Comparison of ENCODE assay signal across 8 cellular contexts in genomic region chr1:149962039-149962647, GRCh38. TPM values are rescaled to one million over a fixed set of nuclear protein-coding genes. Genes with fewer than 3 reads are reported as not detected.
DNase-seq lines count a peak whose midpoint lies in the region; ATAC-seq and TF ChIP-seq lines count a peak whose summit lies in the region.

No MANE protein-coding gene starts in this region.

- DNase-seq in CD8-positive, alpha-beta T cell: peak in 5 of 7 experiments; percentile 21 to 51 (median 34)
- DNase-seq in HEK293T (ENCODE audit: extremely low spot score) (peak; percentile 71), NCI-H446 (lab: John Stamatoyannopoulos, UW) (peak; percentile 39 to 63), endothelial cell (ENCODE audit: low spot score) (peak; percentile 57), mesothelial cell of epicardium (ENCODE audit: low spot score in 2 of 2, unreplicated experiment in 2 of 2) (no peak), thoracic aorta (ENCODE audit: low spot score) (no peak), GM19240 (ENCODE audit: insufficient read length, low spot score) (no peak)
- peak; percentile 84 for DNase-seq in activated CD4-positive, alpha-beta T cell treated with anti-CD3 and anti-CD28 coated beads, Interleukin-2, amount 10 ng/mL, durations not matched to agents 24 days and 14 days

- CTCF ChIA-PET in CD8-positive, alpha-beta T cell (lab: Charles Lee): interaction anchor here (0.6 to 3.1 kb wide), 36 partner anchors 8 to 536 kb away, joined by 3 to 33 read pairs (median 4); no protein-coding TSS in a partner anchor
- CTCF ChIA-PET in HEK293T (lab: Yijun Ruan, JAX): interaction anchor here (0.6 to 1.4 kb wide), 9 partner anchors 20 to 216 kb away, joined by 3 to 7 read pairs (median 4); no protein-coding TSS in a partner anchor

- H3K36me3 ChIP-seq in CD8-positive, alpha-beta T cell (ENCODE audit: insufficient read depth, low read length): peaks cover 8% of the 10 kb centered on the region
- peaks cover 22% of the 10 kb centered on the region for H3K36me3 ChIP-seq in thoracic aorta

- peaks cover 9% of the 10 kb centered on the region for H3K4me1 Mint-ChIP-seq in CD8-positive, alpha-beta T cell (ENCODE audit: low read depth)
- H3K4me1 Mint-ChIP-seq in activated CD4-positive, alpha-beta T cell treated with anti-CD3 and anti-CD28 coated beads, Interleukin-2, amount 10 ng/mL, durations not matched to agents 24 days and 14 days: peaks cover 18% of the 10 kb centered on the region
- H3K4me1 Mint-ChIP-seq in endothelial cell (ENCODE audit: unreplicated experiment) (peaks cover 9% of the 10 kb centered on the region), mesothelial cell of epicardium (no peaks in the 10 kb centered on the region)

- no peak overlapping the region for H3K27ac ChIP-seq in CD8-positive, alpha-beta T cell (ENCODE audit: low read depth, low read length)
- H3K27ac ChIP-seq in thoracic aorta: peak overlapping the region; percentile 4 to 41

- intact Hi-C loops in CD8-positive, alpha-beta T cell (cut with DNase I, micrococcal nuclease): loop anchor here (1.0 to 5.0 kb wide), 7 partner anchors 34 to 225 kb away; partner anchors contain the start of gene VPS45 (in 1 of the 2)
- intact Hi-C loops in activated CD4-positive, alpha-beta T cell treated with anti-CD3 and anti-CD28 coated beads, Interleukin-2, amount 10 ng/mL, durations not matched to agents 24 days and 14 days (cut with micrococcal nuclease): loop anchor here (1.0 to 10.0 kb wide), 3 partner anchors 35 to 203 kb away; no protein-coding TSS in a partner anchor

- no peak overlapping the region for H3K4me3 ChIP-seq in CD8-positive, alpha-beta T cell (ENCODE audit: low read depth, low read length)
- no peak overlapping the region for H3K4me3 ChIP-seq in thoracic aorta

- peaks cover 48% of the 10 kb centered on the region for H3K36me3 Mint-ChIP-seq in CD8-positive, alpha-beta T cell
- peaks cover 55% of the 10 kb centered on the region for H3K36me3 Mint-ChIP-seq in activated CD4-positive, alpha-beta T cell treated with anti-CD3 and anti-CD28 coated beads, Interleukin-2, amount 10 ng/mL, durations not matched to agents 24 days and 14 days (ENCODE audit: low read depth)
- H3K36me3 Mint-ChIP-seq in endothelial cell (ENCODE audit: low read depth, unreplicated experiment): peaks cover 44% of the 10 kb centered on the region
- H3K36me3 Mint-ChIP-seq in mesothelial cell of epicardium: peaks cover 60% of the 10 kb centered on the region

- H3K4me3 Mint-ChIP-seq in CD8-positive, alpha-beta T cell: no peak overlapping the region
- H3K4me3 Mint-ChIP-seq in activated CD4-positive, alpha-beta T cell treated with anti-CD3 and anti-CD28 coated beads, Interleukin-2, amount 10 ng/mL, durations not matched to agents 24 days and 14 days: no peak overlapping the region
- H3K4me3 Mint-ChIP-seq in endothelial cell (ENCODE audit: unreplicated experiment) (no peak overlapping the region), mesothelial cell of epicardium (no peak overlapping the region)

- H3K4me1 ChIP-seq in CD8-positive, alpha-beta T cell (ENCODE audit: insufficient read depth, low read length): no peaks in the 10 kb centered on the region
- peaks cover 3 to 26% of the 10 kb centered on the region in 2 donors for H3K4me1 ChIP-seq in thoracic aorta (ENCODE audit: control insufficient read depth in 1 of 2, low read depth in 2 of 2)

- no peaks in the 10 kb centered on the region for H3K27me3 ChIP-seq in CD8-positive, alpha-beta T cell (ENCODE audit: insufficient read depth, low read length)
- H3K27me3 ChIP-seq in thoracic aorta (replicated peaks; ENCODE audit: insufficient read depth): no peaks in the 10 kb centered on the region

- TF ChIP-seq CTCF in CD8-positive, alpha-beta T cell (IDR thresholded peaks at IDR 0.05): peak; percentile 82
- peak; percentile 79 for TF ChIP-seq CTCF in endothelial cell (IDR thresholded peaks at IDR 0.05; ENCODE audit: unreplicated experiment)
- TF ChIP-seq CTCF in mesothelial cell of epicardium (IDR thresholded peaks at IDR 0.05; ENCODE audit: unreplicated experiment): peak; percentile 74
- TF ChIP-seq CTCF in thoracic aorta (IDR thresholded peaks at IDR 0.05): peak; percentile 85

- peak; percentile 83 for ATAC-seq in CD8-positive, alpha-beta T cell
- ATAC-seq in thoracic aorta (ENCODE audit: insufficient number of reproducible peaks, low FRiP score, low read depth): no peak

- POLR2A ChIA-PET in CD8-positive, alpha-beta T cell (lab: Charles Lee): interaction anchor here (0.7 to 0.9 kb wide), 2 partner anchors 76 to 88 kb away, joined by 3 read pairs; no protein-coding TSS in a partner anchor
- POLR2A ChIA-PET in HEK293T (lab: Yijun Ruan, JAX): interaction anchor here (1.4 kb wide), 1 partner anchor 75 kb away, joined by 7 read pairs; a partner anchor contains a TSS

- no peaks in the 10 kb centered on the region for H3K9me3 ChIP-seq in CD8-positive, alpha-beta T cell (ENCODE audit: low read length)
- H3K9me3 ChIP-seq in thoracic aorta: no peaks in the 10 kb centered on the region

- H3K27me3 Mint-ChIP-seq in CD8-positive, alpha-beta T cell (ENCODE audit: low read depth): no peaks in the 10 kb centered on the region
- H3K27me3 Mint-ChIP-seq in activated CD4-positive, alpha-beta T cell treated with anti-CD3 and anti-CD28 coated beads, Interleukin-2, amount 10 ng/mL, durations not matched to agents 24 days and 14 days: no peaks in the 10 kb centered on the region
- peaks cover 5% of the 10 kb centered on the region for H3K27me3 Mint-ChIP-seq in endothelial cell (ENCODE audit: unreplicated experiment)
- H3K27me3 Mint-ChIP-seq in mesothelial cell of epicardium (ENCODE audit: low read depth): no peaks in the 10 kb centered on the region

- H3K27ac Mint-ChIP-seq in CD8-positive, alpha-beta T cell: no peak overlapping the region
- H3K27ac Mint-ChIP-seq in activated CD4-positive, alpha-beta T cell treated with anti-CD3 and anti-CD28 coated beads, Interleukin-2, amount 10 ng/mL, durations not matched to agents 24 days and 14 days: no peak overlapping the region
- H3K27ac Mint-ChIP-seq in endothelial cell (ENCODE audit: unreplicated experiment) (peak overlapping the region; percentile 70), mesothelial cell of epicardium (peak overlapping the region; percentile 60)

- H3K9me3 Mint-ChIP-seq in CD8-positive, alpha-beta T cell: no peaks in the 10 kb centered on the region
- H3K9me3 Mint-ChIP-seq in activated CD4-positive, alpha-beta T cell treated with anti-CD3 and anti-CD28 coated beads, Interleukin-2, amount 10 ng/mL, durations not matched to agents 24 days and 14 days: no peaks in the 10 kb centered on the region
- H3K9me3 Mint-ChIP-seq in endothelial cell (ENCODE audit: unreplicated experiment) (peaks cover 3% of the 10 kb centered on the region), mesothelial cell of epicardium (peaks cover 4% of the 10 kb centered on the region)

TF ChIP-seq in HEK293T, 16 proteins besides CTCF, POLR2A, EP300 and RAD21:
- no peak for TF ChIP-seq NFRKB (IDR thresholded peaks at IDR 0.05)
- TF ChIP-seq L3MBTL2 (conservative IDR thresholded peaks at IDR 0.05): no peak
- TF ChIP-seq CTBP1 (IDR thresholded peaks at IDR 0.05; ENCODE audit: borderline replicate concordance): no peak
- TF ChIP-seq ELF4 (IDR thresholded peaks at IDR 0.05): no peak
- TF ChIP-seq SUZ12 (IDR thresholded peaks at IDR 0.05): no peak
- TF ChIP-seq LEF1 (IDR thresholded peaks at IDR 0.05; ENCODE audit: borderline replicate concordance): no peak
- TF ChIP-seq FOXM1 (IDR thresholded peaks at IDR 0.05; ENCODE audit: borderline replicate concordance): no peak
- no peak for TF ChIP-seq ARNT (IDR thresholded peaks at IDR 0.05)
- no peak for TF ChIP-seq PKNOX1 (IDR thresholded peaks at IDR 0.05)
- no peak for TF ChIP-seq FOXK2 (IDR thresholded peaks at IDR 0.05)
- no peak for TF ChIP-seq TARDBP (IDR thresholded peaks at IDR 0.05)
TF ChIP-seq in HEK293T: peak in this region for 0.

RNA-seq across cellular contexts. Expression of gene MTMR11, which starts 25.5 kb away (rescaled TPM):
- under 1 TPM in 1 of 2 experiments, not detected in 1; 0.14 TPM for total RNA-seq in CD8-positive, alpha-beta T cell
- 5.8 and 6.1 TPM in 2 replicates for total RNA-seq in activated CD4-positive, alpha-beta T cell treated with anti-CD3 and anti-CD28 coated beads, Interleukin-2, amount 10 ng/mL, durations not matched to agents 24 days and 14 days
- total RNA-seq in endothelial cell (ENCODE audit: unreplicated experiment): 10.3 TPM
- total RNA-seq in mesothelial cell of epicardium: 35.1 to 39.3 TPM (median 37.4 TPM) in 3 replicates
- 10 to 100 TPM; 50.8 to 53.7 TPM for total RNA-seq in thoracic aorta

RNA-seq across cellular contexts. Expression of gene SF3B4, which starts 34.5 kb away (rescaled TPM):
- total RNA-seq in CD8-positive, alpha-beta T cell: 10 to 100 TPM; 52.0 to 59.1 TPM
- total RNA-seq in activated CD4-positive, alpha-beta T cell treated with anti-CD3 and anti-CD28 coated beads, Interleukin-2, amount 10 ng/mL, durations not matched to agents 24 days and 14 days: 124 and 131 TPM in 2 replicates
- total RNA-seq in endothelial cell (ENCODE audit: unreplicated experiment) (108 TPM), mesothelial cell of epicardium (68.7 to 72.8 TPM (median 69.2 TPM) in 3 replicates), thoracic aorta (10 to 100 TPM; 14.5 to 15.4 TPM)

RNA-seq across cellular contexts. Expression of gene SV2A, which starts 44.5 kb away (rescaled TPM):
- total RNA-seq in CD8-positive, alpha-beta T cell: 1 to 10 TPM; 2.9 to 3.3 TPM
- total RNA-seq in activated CD4-positive, alpha-beta T cell treated with anti-CD3 and anti-CD28 coated beads, Interleukin-2, amount 10 ng/mL, durations not matched to agents 24 days and 14 days: 18.0 and 18.9 TPM in 2 replicates
- total RNA-seq in endothelial cell (ENCODE audit: unreplicated experiment): 12.7 TPM
- total RNA-seq in mesothelial cell of epicardium: 19.1 to 20.3 TPM (median 19.6 TPM) in 3 replicates
- 10 to 100 TPM; 22.7 to 24.3 TPM for total RNA-seq in thoracic aorta

RNA-seq across cellular contexts. Expression of gene OTUD7B, which starts 48.4 kb away (rescaled TPM):
- total RNA-seq in CD8-positive, alpha-beta T cell: 1 to 10 TPM; 2.1 to 2.2 TPM
- total RNA-seq in activated CD4-positive, alpha-beta T cell treated with anti-CD3 and anti-CD28 coated beads, Interleukin-2, amount 10 ng/mL, durations not matched to agents 24 days and 14 days: 36.1 and 38.8 TPM in 2 replicates
- total RNA-seq in endothelial cell (ENCODE audit: unreplicated experiment) (20.4 TPM), mesothelial cell of epicardium (48.5 to 50.7 TPM (median 48.9 TPM) in 3 replicates), thoracic aorta (10 to 100 TPM; 29.9 to 30.6 TPM)

Comparison
In these comparisons a context has a peak if more than half of its experiments do, and no peak if none do; other contexts are left out.
1. DNase-seq: peak in CD8-positive, alpha-beta T cell (5 of 7), HEK293T (single experiment), NCI-H446 (2 of 2), activated CD4-positive, alpha-beta T cell treated with anti-CD3 and anti-CD28 coated beads, Interleukin-2, amount 10 ng/mL, durations not matched to agents 24 days and 14 days (single experiment) and endothelial cell (single experiment); none in mesothelial cell of epicardium (0 of 2), thoracic aorta (single experiment) and GM19240 (single experiment).
2. H3K27ac Mint-ChIP-seq: peak in endothelial cell (single experiment) and mesothelial cell of epicardium (single experiment); none in CD8-positive, alpha-beta T cell (single experiment) and activated CD4-positive, alpha-beta T cell treated with anti-CD3 and anti-CD28 coated beads, Interleukin-2, amount 10 ng/mL, durations not matched to agents 24 days and 14 days (single experiment).
3. Peak in every context shown above with its lines, with median percentiles within 50 percentile points of each other: CTCF ChIP-seq.